Comparison of ENCODE assay signal across 10 cellular contexts in genomic region chrX:85622635-85623034, GRCh38.
"Had no signal": no experiment of that assay in that cellular context is flagged by ENCODE, and none has a peak within 500 bp of the region (broad histone marks: within the 10 kb centered on the region; RNA-seq: fewer than 3 reads in every experiment).

No MANE protein-coding gene starts in this region.

- H3K27ac ChIP-seq: GM23248, HL-60 had no signal

- H3K36me3 ChIP-seq: HAP-1 had no signal

- H3K4me3 ChIP-seq: GM23248, HAP-1 had no signal

- H3K27ac Mint-ChIP-seq: HFFc6, IgD-negative memory B cell had no signal

- DNase-seq: GM23248, GOT3, H7, HFFc6, KBM-7 had no signal

- H3K4me3 Mint-ChIP-seq: HFFc6, IgD-negative memory B cell had no signal

- ATAC-seq: HCT116, HepG2 had no signal

- H3K9me3 Mint-ChIP-seq: HFFc6, IgD-negative memory B cell had no signal
